In the genomic region with DNA sequence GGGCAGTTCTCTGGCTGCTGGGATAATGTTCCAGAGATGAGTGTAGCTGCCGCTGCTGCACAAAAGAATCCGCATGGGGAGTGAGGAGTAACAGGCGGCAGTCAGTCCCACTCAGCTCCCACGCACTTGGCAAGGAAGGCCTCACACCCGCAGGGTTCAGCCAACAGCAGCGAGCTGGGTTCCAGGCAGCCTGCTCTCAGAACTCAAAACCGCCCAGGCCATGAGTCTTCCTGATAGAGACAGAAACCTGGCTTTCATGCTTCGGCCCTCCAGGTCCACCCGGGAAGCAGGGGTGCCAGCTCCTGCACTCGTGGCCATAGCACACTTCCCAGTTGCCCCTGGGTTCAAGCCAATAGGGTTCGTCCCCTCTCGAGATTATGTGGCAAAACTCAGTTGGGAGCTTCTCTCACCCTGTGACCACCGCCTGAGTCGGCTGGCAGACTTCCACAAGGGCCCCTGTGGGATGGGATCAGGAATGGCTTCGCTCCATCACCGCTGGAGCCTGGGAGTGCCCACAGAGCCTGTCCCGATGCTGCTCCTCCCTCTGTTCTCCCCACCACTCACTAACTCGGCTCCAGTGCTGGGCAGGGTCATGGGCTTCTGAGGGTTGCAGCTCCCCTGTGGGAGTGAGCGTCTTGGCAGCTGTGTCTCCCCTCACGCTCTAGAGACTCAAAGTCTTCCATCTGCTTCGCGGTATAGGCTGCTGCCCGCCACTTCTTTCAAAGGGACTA, we compare ENCODE assay signal across 1 cellular context.
TF ChIP-seq lines count a peak whose summit lies in the region.

No MANE protein-coding gene starts in this region.

TF ChIP-seq in H1, 55 proteins besides CTCF, POLR2A, EP300 and RAD21:
- no peak for TF ChIP-seq YY1 (IDR thresholded peaks at IDR 0.05; ENCODE audit: low read depth, low read length)
- TF ChIP-seq POU5F1 (IDR thresholded peaks at IDR 0.05; ENCODE audit: low read depth, low read length) = no peak
- no peak for TF ChIP-seq EZH2 (IDR thresholded peaks at IDR 0.05; ENCODE audit: low read depth, low read length, severe bottlenecking)
- TF ChIP-seq FOSL1 (IDR thresholded peaks at IDR 0.05; ENCODE audit: insufficient read depth, low read depth, low read length) = no peak
- TF ChIP-seq TBP (IDR thresholded peaks at IDR 0.05; ENCODE audit: low read depth, low read length) = no peak
- no peak for TF ChIP-seq POLR2AphosphoS5 (IDR thresholded peaks at IDR 0.05; ENCODE audit: low read depth, low read length)
- TF ChIP-seq SIRT6 (IDR thresholded peaks at IDR 0.05; ENCODE audit: low read length) = no peak
- TF ChIP-seq, protein P1, sequence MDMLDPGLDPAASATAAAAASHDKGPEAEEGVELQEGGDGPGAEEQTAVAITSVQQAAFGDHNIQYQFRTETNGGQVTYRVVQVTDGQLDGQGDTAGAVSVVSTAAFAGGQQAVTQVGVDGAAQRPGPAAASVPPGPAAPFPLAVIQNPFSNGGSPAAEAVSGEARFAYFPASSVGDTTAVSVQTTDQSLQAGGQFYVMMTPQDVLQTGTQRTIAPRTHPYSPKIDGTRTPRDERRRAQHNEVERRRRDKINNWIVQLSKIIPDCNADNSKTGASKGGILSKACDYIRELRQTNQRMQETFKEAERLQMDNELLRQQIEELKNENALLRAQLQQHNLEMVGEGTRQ (IDR thresholded peaks at IDR 0.05; ENCODE audit: low read length) = no peak
